14 cellular contexts compared by ENCODE assay signal in genomic region chr19:50314724-50315700, GRCh38. TPM values are rescaled to one million over a fixed set of nuclear protein-coding genes. Genes with fewer than 3 reads are reported as not detected.
DNase-seq lines count a peak whose midpoint lies in the region; ATAC-seq, FAIRE-seq and TF ChIP-seq lines count a peak whose summit lies in the region.
"Had no signal": no experiment of that assay in that cellular context is flagged by ENCODE, and none has a peak within 500 bp of the region (broad histone marks: within the 10 kb centered on the region; RNA-seq: fewer than 3 reads in every experiment).

No MANE protein-coding gene starts in this region.

- H3K4me3 Mint-ChIP-seq in naive thymus-derived CD4-positive, alpha-beta T cell, result peak overlapping the region; percentile 18 to 89 (median 66)

- FAIRE-seq in GM12878 (lab: Jason Lieb, UNC), result no peak

- H3K4me1 Mint-ChIP-seq in naive thymus-derived CD4-positive, alpha-beta T cell, result peaks cover 13 to 20% (median 15%) of the 10 kb centered on the region in 7 donors

- RAD21 ChIA-PET in GM12878 (lab: Charles Lee; ENCODE audit: unreplicated experiment), result interaction anchor here (0.8 to 2.0 kb wide), 5 partner anchors 10 to 31 kb away, joined by 3 to 10 read pairs (median 5); partner anchors contain the start of gene KCNC3

- no peak for TF ChIP-seq EP300 in GM12878 (IDR thresholded peaks at IDR 0.05; ENCODE audit: borderline replicate concordance in 1 of 2, control insufficient read depth in 1 of 2, low read depth in 2 of 2, low read length in 2 of 2)

- intact Hi-C loops in GM12878 (cut with micrococcal nuclease; ENCODE audit: unreplicated experiment), result no loop called here
- intact Hi-C loops in naive thymus-derived CD4-positive, alpha-beta T cell (cut with micrococcal nuclease), result no loop called here

- no peak overlapping the region for H3K27ac Mint-ChIP-seq in naive thymus-derived CD4-positive, alpha-beta T cell

- no TSS peak for BruUV-seq in GM12878 (replicated peaks; lab: Mats Ljungman, UMichigan)

- ATAC-seq in GM12878, result no peak
- ATAC-seq in naive thymus-derived CD4-positive, alpha-beta T cell, result no peak
- ATAC-seq in HG02588 (IDR thresholded peaks at IDR 0.05; ENCODE audit: unreplicated experiment), result no peak
- ATAC-seq: psoas muscle had no signal

- H2AFZ ChIP-seq in GM12878 (ENCODE audit: control insufficient read depth, low read depth, low read length), result no peak overlapping the region

- H3K36me3 ChIP-seq in H7 (replicated peaks; ENCODE audit: control insufficient read depth, insufficient read depth, low read length) (no peaks in the 10 kb centered on the region), GM12878 (ENCODE audit: control insufficient read depth in 2 of 2, insufficient read depth in 2 of 2, low read length in 1 of 2) (no peaks in the 10 kb centered on the region)
- no peaks in the 10 kb centered on the region for H3K36me3 ChIP-seq in naive thymus-derived CD4-positive, alpha-beta T cell (ENCODE audit: control insufficient read depth in 2 of 3, insufficient read depth in 3 of 3, low read length in 3 of 3)

- DNase-seq in NCI-H1105 treated with DMSO at 0.1 percent for 48 hours (lab: John Stamatoyannopoulos, UW), result peak; percentile 44
- DNase-seq in NCI-H1105 (lab: John Stamatoyannopoulos, UW), result no peak
- peak; percentile 83 for DNase-seq in H7
- DNase-seq in GM12878 (ENCODE audit: low read depth, low spot score), result no peak
- no peak for DNase-seq in naive thymus-derived CD4-positive, alpha-beta T cell
- no peak for DNase-seq in NCI-H2081 (lab: John Stamatoyannopoulos, UW)
- no peak for DNase-seq in stimulated activated CD4-positive, alpha-beta T cell treated with anti-CD3 and anti-CD28 coated beads, Interleukin-4, amount 100 ng/mL, for 4 hours
- DNase-seq: activated effector memory CD4-positive, alpha-beta T cell treated with Interleukin-2 at 50 U/mL for 16 hours; central memory CD4-positive, alpha-beta T cell; Kasumi-1; NCI-H446 treated with DMSO at 0.1 percent for 48 hours had no signal

- 0% methylated on average over 8 of the region's 40 CpGs for WGBS in GM12878 (ENCODE audit: insufficient coverage, insufficient replicate concordance, low lambda C conversion rate, missing lambda C conversion rate)

- POLR2A ChIA-PET in GM12878 (lab: Charles Lee), result interaction anchor here (0.7 to 1.2 kb wide), 3 partner anchors 9 to 506 kb away, joined by 3 to 6 read pairs (median 4); partner anchors contain the start of gene KCNC3
- POLR2A ChIA-PET in naive thymus-derived CD4-positive, alpha-beta T cell (lab: Charles Lee), result no interaction called here

- H3K4me3 ChIP-seq in H7 (ENCODE audit: insufficient read depth, low read depth, low read length), result peak overlapping the region; percentile 54
- H3K4me3 ChIP-seq in GM12878, result no peak overlapping the region
- H3K4me3 ChIP-seq in naive thymus-derived CD4-positive, alpha-beta T cell (ENCODE audit: low read length), result no peak overlapping the region
- H3K4me3 ChIP-seq: psoas muscle had no signal

- SMC1A ChIA-PET in GM12878 (lab: Charles Lee; ENCODE audit: uncharacterized antibody, unreplicated experiment), result interaction anchor here (0.7 kb wide), 1 partner anchor 61 kb away, joined by 3 read pairs; no protein-coding TSS in a partner anchor

- no peaks in the 10 kb centered on the region for H4K20me1 ChIP-seq in GM12878 (ENCODE audit: control insufficient read depth, insufficient read depth)

- no peak overlapping the region for H3K27ac ChIP-seq in GM12878 (ENCODE audit: control insufficient read depth, insufficient read depth)
- no peak overlapping the region for H3K27ac ChIP-seq in naive thymus-derived CD4-positive, alpha-beta T cell (ENCODE audit: low read depth, low read length)
- H3K27ac ChIP-seq: psoas muscle had no signal

- H3K9ac ChIP-seq in GM12878 (ENCODE audit: control insufficient read depth, insufficient read depth, low read length), result no peak overlapping the region

- H3K27me3 ChIP-seq in H7 (ENCODE audit: control insufficient read depth, insufficient read depth, low read length), result no peaks in the 10 kb centered on the region
- H3K27me3 ChIP-seq in GM12878 (replicated peaks in 1 of 2; ENCODE audit: control insufficient read depth in 2 of 2, insufficient read depth in 2 of 2, low read length in 1 of 2), result peaks cover 11 to 12% of the 10 kb centered on the region in 2 experiments
- peaks cover 0 to 23% of the 10 kb centered on the region in 2 donors for H3K27me3 ChIP-seq in naive thymus-derived CD4-positive, alpha-beta T cell (ENCODE audit: control insufficient read depth in 2 of 2, insufficient read depth in 2 of 2, low read length in 2 of 2)

- no peak overlapping the region for H3K4me2 ChIP-seq in GM12878 (ENCODE audit: control insufficient read depth, insufficient read depth)

- TF ChIP-seq RAD21 in GM12878 (IDR thresholded peaks at IDR 0.05; ENCODE audit: insufficient read depth, low read depth, low read length), result no peak

- no peak for TF ChIP-seq POLR2A in GM12878 (IDR thresholded peaks at IDR 0.05; ENCODE audit: low read depth, low read length)

- H3K9me3 ChIP-seq in GM12878 (replicated peaks; ENCODE audit: control insufficient read depth, insufficient read depth, low read length), result no peaks in the 10 kb centered on the region
- no peaks in the 10 kb centered on the region for H3K9me3 ChIP-seq in naive thymus-derived CD4-positive, alpha-beta T cell (ENCODE audit: control insufficient read depth in 2 of 3, low read length in 3 of 3)
- H3K9me3 ChIP-seq: psoas muscle had no signal

- no peaks in the 10 kb centered on the region for H3K79me2 ChIP-seq in GM12878 (ENCODE audit: control insufficient read depth, insufficient read depth, low read length)

- peaks cover 56 to 75% (median 64%) of the 10 kb centered on the region in 5 donors for H3K27me3 Mint-ChIP-seq in naive thymus-derived CD4-positive, alpha-beta T cell

- no peak for TF ChIP-seq CTCF in GM12878 (IDR thresholded peaks at IDR 0.05 in 2 of 3, conservative IDR thresholded peaks at IDR 0.05 in 1 of 3; ENCODE audit: control insufficient read depth in 2 of 3, extremely low read depth in 1 of 3, insufficient read depth in 1 of 3, low read depth in 3 of 3, low read length in 3 of 3)

- no peaks in the 10 kb centered on the region for H3K4me1 ChIP-seq in GM12878 (ENCODE audit: control insufficient read depth, insufficient read depth, low read length)
- no peaks in the 10 kb centered on the region for H3K4me1 ChIP-seq in naive thymus-derived CD4-positive, alpha-beta T cell (ENCODE audit: control insufficient read depth in 2 of 2, insufficient read depth in 2 of 2, low read length in 2 of 2)
- H3K4me1 ChIP-seq: psoas muscle had no signal

- H3K36me3 Mint-ChIP-seq in naive thymus-derived CD4-positive, alpha-beta T cell, result peaks cover 0 to 7% (median 4%) of the 10 kb centered on the region in 5 donors

- CTCF ChIA-PET in GM12878 (lab: Yijun Ruan, JAX), result interaction anchor here (1.2 to 1.4 kb wide), 3 partner anchors 14 to 179 kb away, joined by 3 to 5 read pairs (median 4); no protein-coding TSS in a partner anchor
- CTCF ChIA-PET in naive thymus-derived CD4-positive, alpha-beta T cell (lab: Charles Lee), result no interaction called here

- peaks cover 0 to 10% (median 0%) of the 10 kb centered on the region in 11 donors for H3K9me3 Mint-ChIP-seq in naive thymus-derived CD4-positive, alpha-beta T cell

- in situ Hi-C loops in GM12878 (cut with MboI), result no loop called here

TF ChIP-seq in GM12878, 131 proteins besides CTCF, POLR2A, EP300 and RAD21 (continues in another document):
- peak; percentile 65 for TF ChIP-seq SUZ12 (IDR thresholded peaks at IDR 0.05; ENCODE audit: unreplicated experiment)

RNA-seq across cellular contexts. Expression of gene KCNC3, which starts 14.2 kb away (rescaled TPM):
- 0.14 and 0.37 TPM in 2 replicates for total RNA-seq in H7 (2014; rRNA removed; shearing (Covaris generic))
- 1.6 and 1.9 TPM in 2 replicates for total RNA-seq in GM12878 (2013; cell fraction: nucleolus; rRNA removed)
- total RNA-seq in GM12878 (2014; rRNA removed) (0.16 and 0.45 TPM in 2 replicates), GM12878 (2014; rRNA removed; fragmentation: Illumina TruSeq; extraction: Trizol) (0.27 and 0.32 TPM in 2 replicates), GM12878 (2021) (2.4 and 3.8 TPM in 2 replicates)
- polyA plus RNA-seq in GM12878 (2011; ENCODE audit: low read depth), result 1.4 TPM
- polyA plus RNA-seq in GM12878 (2011; rRNA removed) (0.24 and 0.43 TPM in 2 replicates), GM12878 (2014; fragmentation: Illumina TruSeq; extraction: Trizol) (1.1 and 1.5 TPM in 2 replicates), GM12878 (2014; fragmentation: Nextera tagmentation; extraction: Ambion mirVana) (not detected), GM12878 (2014; rRNA removed) (1.9 and 2.5 TPM in 2 replicates), GM12878 (2016; fragmentation: Nextera tagmentation; extraction: Ambion mirVana) (under 1 TPM; 0.08 to 0.10 TPM)
- 0.63 and 0.75 TPM in 2 replicates for polyA plus RNA-seq in GM12878 (2011; cell fraction: cytosol; rRNA removed)
- polyA plus RNA-seq in GM12878 (2011; cell fraction: nucleus; rRNA removed), result 4.0 and 5.1 TPM in 2 replicates
- 2.9 and 5.5 TPM in 2 replicates for polyA plus RNA-seq in GM12878 (2012)
- polyA minus RNA-seq in GM12878 (2011; rRNA and poly(A)+ RNA removed), result 0.73 and 0.77 TPM in 2 replicates
- polyA minus RNA-seq in GM12878 (2011; cell fraction: cytosol; rRNA and poly(A)+ RNA removed), result 0.62 TPM in 1 of 2 replicates, not detected in the other
- polyA minus RNA-seq in GM12878 (2011; cell fraction: nucleus; rRNA and poly(A)+ RNA removed), result 1.1 and 1.9 TPM in 2 replicates
- total RNA-seq in naive thymus-derived CD4-positive, alpha-beta T cell, result 10 to 100 TPM in 1 of 5 experiments, 1 to 10 TPM in 4; 1.9 to 11.1 (median 2.4) TPM
- polyA plus RNA-seq in naive thymus-derived CD4-positive, alpha-beta T cell, result not detected
- total RNA-seq: A172 had no signal

RNA-seq across cellular contexts. Expression of gene NAPSA, which starts 50.4 kb away (rescaled TPM):
- 0.44 and 0.59 TPM in 2 replicates for total RNA-seq in H7 (2014; rRNA removed; shearing (Covaris generic))
- 19.2 and 19.9 TPM in 2 replicates for total RNA-seq in GM12878 (2013; cell fraction: nucleolus; rRNA removed)
- total RNA-seq in GM12878 (2014; rRNA removed), result 20.1 and 20.6 TPM in 2 replicates
- 12.3 and 14.5 TPM in 2 replicates for total RNA-seq in GM12878 (2014; rRNA removed; fragmentation: Illumina TruSeq; extraction: Trizol)
- 18.2 and 19.2 TPM in 2 replicates for total RNA-seq in GM12878 (2021)
- 30.5 TPM for polyA plus RNA-seq in GM12878 (2011; ENCODE audit: low read depth)
- 30.8 and 45.4 TPM in 2 replicates for polyA plus RNA-seq in GM12878 (2011; rRNA removed)
- 65.3 and 79.7 TPM in 2 replicates for polyA plus RNA-seq in GM12878 (2011; cell fraction: cytosol; rRNA removed)
- polyA plus RNA-seq in GM12878 (2011; cell fraction: nucleus; rRNA removed), result 86.1 and 106 TPM in 2 replicates
- 15.8 and 49.6 TPM in 2 replicates for polyA plus RNA-seq in GM12878 (2012)
- polyA plus RNA-seq in GM12878 (2014; fragmentation: Illumina TruSeq; extraction: Trizol), result 13.8 and 15.3 TPM in 2 replicates
- polyA plus RNA-seq in GM12878 (2014; fragmentation: Nextera tagmentation; extraction: Ambion mirVana), result 10 to 100 TPM in 1 of 2 experiments, 1 to 10 TPM in 1; 6.7 to 15.2 TPM
- 21.6 and 22.4 TPM in 2 replicates for polyA plus RNA-seq in GM12878 (2014; rRNA removed)
- 10 to 100 TPM; 17.0 to 17.2 TPM for polyA plus RNA-seq in GM12878 (2016; fragmentation: Nextera tagmentation; extraction: Ambion mirVana)
- polyA minus RNA-seq in GM12878 (2011; rRNA and poly(A)+ RNA removed), result 20.5 and 43.9 TPM in 2 replicates
- polyA minus RNA-seq in GM12878 (2011; cell fraction: cytosol; rRNA and poly(A)+ RNA removed), result 10.6 and 14.8 TPM in 2 replicates
- polyA minus RNA-seq in GM12878 (2011; cell fraction: nucleus; rRNA and poly(A)+ RNA removed), result 11.8 and 16.9 TPM in 2 replicates
- 1 to 10 TPM in 4 of 5 experiments, under 1 TPM in 1; 0.72 to 8.2 (median 4.5) TPM for total RNA-seq in naive thymus-derived CD4-positive, alpha-beta T cell
- polyA plus RNA-seq in naive thymus-derived CD4-positive, alpha-beta T cell, result 1 to 10 TPM; 1.2 to 1.6 TPM

Comparison
In these comparisons a context has a peak if more than half of its experiments do, and no peak if none do; other contexts are left out.
1. DNase-seq: peak in NCI-H1105 treated with DMSO at 0.1 percent for 48 hours (single experiment) and H7 (single experiment); none in NCI-H1105 (single experiment), GM12878 (single experiment), naive thymus-derived CD4-positive, alpha-beta T cell (0 of 9), NCI-H2081 (0 of 2) and stimulated activated CD4-positive, alpha-beta T cell treated with anti-CD3 and anti-CD28 coated beads, Interleukin-4, amount 100 ng/mL, for 4 hours (0 of 2).